Comparison of ENCODE assay signal across 8 cellular contexts in the genomic region with DNA sequence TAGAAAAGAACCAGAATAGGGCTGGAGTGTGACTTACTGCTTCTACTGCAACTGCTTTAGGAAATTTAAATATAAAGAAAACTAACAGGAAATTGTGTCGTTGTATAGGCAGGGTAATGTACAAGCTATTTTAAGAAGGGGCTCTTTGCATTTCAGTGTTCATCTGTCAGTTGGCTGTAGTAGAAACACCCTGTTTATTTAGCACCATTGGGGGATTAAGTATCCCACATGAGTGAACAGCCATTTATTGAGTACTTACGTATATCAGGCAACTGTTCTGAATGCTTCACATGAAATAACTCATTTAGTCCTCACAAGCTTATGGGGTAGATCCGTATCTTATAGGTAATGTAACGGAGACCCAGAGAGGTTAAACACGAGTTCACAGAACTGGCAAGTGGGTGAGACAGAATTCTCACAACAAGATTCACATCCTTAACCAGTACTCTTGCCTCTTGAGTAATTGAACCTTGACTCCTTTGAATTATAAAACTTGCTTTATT. TPM values are rescaled to one million over a fixed set of nuclear protein-coding genes. Genes with fewer than 3 reads are reported as not detected.
DNase-seq lines count a peak whose midpoint lies in the region; ATAC-seq lines count a peak whose summit lies in the region.

No MANE protein-coding gene starts in this region.

- H3K36me3 Mint-ChIP-seq in activated T-cell treated with anti-CD3 and anti-CD28 coated beads, Interleukin-2, amount 50 U/mL, for 24 hours (ENCODE audit: low read depth) = peaks cover 9% of the 10 kb centered on the region
- peaks cover 7% of the 10 kb centered on the region for H3K36me3 Mint-ChIP-seq in T-helper 1 cell treated with Interleukin-12 subunit alpha and Interleukin-12 subunit beta and Interleukin-4 antibody, amounts not matched to agents 30 μg/mL and 1 μg/mL, for 36 hours (ENCODE audit: low read depth)

- peaks cover 85% of the 10 kb centered on the region for H3K4me1 Mint-ChIP-seq in activated T-cell treated with anti-CD3 and anti-CD28 coated beads, Interleukin-2, amount 50 U/mL, for 24 hours (ENCODE audit: low read depth)
- peaks cover 64% of the 10 kb centered on the region for H3K4me1 Mint-ChIP-seq in T-helper 1 cell treated with Interleukin-12 subunit alpha and Interleukin-12 subunit beta and Interleukin-4 antibody, amounts not matched to agents 30 μg/mL and 1 μg/mL, for 36 hours (ENCODE audit: low read depth)
- H3K4me1 Mint-ChIP-seq in stimulated activated naive CD8-positive, alpha-beta T cell treated with anti-CD3 and anti-CD28 coated beads, Interleukin-15, amount 100 ng/mL, for 72 hours = peaks cover 74% of the 10 kb centered on the region

- no peaks in the 10 kb centered on the region for H3K27me3 Mint-ChIP-seq in activated T-cell treated with anti-CD3 and anti-CD28 coated beads, Interleukin-2, amount 50 U/mL, for 24 hours
- no peaks in the 10 kb centered on the region for H3K27me3 Mint-ChIP-seq in T-helper 1 cell treated with Interleukin-12 subunit alpha and Interleukin-12 subunit beta and Interleukin-4 antibody, amounts not matched to agents 30 μg/mL and 1 μg/mL, for 36 hours (ENCODE audit: low read depth)
- H3K27me3 Mint-ChIP-seq in stimulated activated naive CD8-positive, alpha-beta T cell treated with anti-CD3 and anti-CD28 coated beads, Interleukin-15, amount 100 ng/mL, for 72 hours = no peaks in the 10 kb centered on the region

- intact Hi-C loops in Right ventricle myocardium superior (cut with DNase I) = no loop called here

- no peaks in the 10 kb centered on the region for H3K9me3 Mint-ChIP-seq in activated T-cell treated with anti-CD3 and anti-CD28 coated beads, Interleukin-2, amount 50 U/mL, for 24 hours
- no peaks in the 10 kb centered on the region for H3K9me3 Mint-ChIP-seq in T-helper 1 cell treated with Interleukin-12 subunit alpha and Interleukin-12 subunit beta and Interleukin-4 antibody, amounts not matched to agents 30 μg/mL and 1 μg/mL, for 36 hours
- no peaks in the 10 kb centered on the region for H3K9me3 Mint-ChIP-seq in stimulated activated naive CD8-positive, alpha-beta T cell treated with anti-CD3 and anti-CD28 coated beads, Interleukin-15, amount 100 ng/mL, for 72 hours

- peak overlapping the region; percentile 95 for H3K27ac Mint-ChIP-seq in activated T-cell treated with anti-CD3 and anti-CD28 coated beads, Interleukin-2, amount 50 U/mL, for 24 hours
- peak overlapping the region; percentile 91 for H3K27ac Mint-ChIP-seq in T-helper 1 cell treated with Interleukin-12 subunit alpha and Interleukin-12 subunit beta and Interleukin-4 antibody, amounts not matched to agents 30 μg/mL and 1 μg/mL, for 36 hours
- peak overlapping the region; percentile 95 to 97 for H3K27ac Mint-ChIP-seq in stimulated activated naive CD8-positive, alpha-beta T cell treated with anti-CD3 and anti-CD28 coated beads, Interleukin-15, amount 100 ng/mL, for 72 hours

- peak overlapping the region; percentile 71 for H3K4me3 Mint-ChIP-seq in activated T-cell treated with anti-CD3 and anti-CD28 coated beads, Interleukin-2, amount 50 U/mL, for 24 hours
- peak overlapping the region; percentile 77 for H3K4me3 Mint-ChIP-seq in T-helper 1 cell treated with Interleukin-12 subunit alpha and Interleukin-12 subunit beta and Interleukin-4 antibody, amounts not matched to agents 30 μg/mL and 1 μg/mL, for 36 hours
- H3K4me3 Mint-ChIP-seq in stimulated activated naive CD8-positive, alpha-beta T cell treated with anti-CD3 and anti-CD28 coated beads, Interleukin-15, amount 100 ng/mL, for 72 hours = peak overlapping the region; percentile 60 to 80

- DNase-seq in activated T-cell treated with anti-CD3 and anti-CD28 coated beads, Interleukin-2, amount 50 U/mL, for 24 hours = no peak
- DNase-seq in activated T-cell treated with anti-CD3 and anti-CD28 coated beads, Interleukin-2, amount 50 U/mL, for 48 hours = no peak
- no peak for DNase-seq in stimulated activated naive CD8-positive, alpha-beta T cell treated with anti-CD3 and anti-CD28 coated beads, Interleukin-15, amount 100 ng/mL, for 72 hours
- DNase-seq in H4 (ENCODE audit: low spot score) = no peak
- no peak for DNase-seq in stimulated activated CD4-positive, alpha-beta T cell treated with anti-CD3 and anti-CD28 coated beads, Interleukin-4, amount 100 ng/mL, for 24 hours
- no peak for DNase-seq in Right ventricle myocardium superior

- ATAC-seq in HG02852 (IDR thresholded peaks at IDR 0.05; ENCODE audit: unreplicated experiment) (peak; percentile 51), Right ventricle myocardium superior (ENCODE audit: poor library complexity) (no peak)
- peak; percentile 84 for ATAC-seq in stimulated activated naive CD8-positive, alpha-beta T cell treated with anti-CD3 and anti-CD28 coated beads, Interleukin-15, amount 100 ng/mL, for 72 hours

RNA-seq across cellular contexts. Expression of a gene that starts 23.9 kb away (rescaled TPM):
- total RNA-seq in H4 (2014; rRNA removed; shearing (Covaris generic)) = 34.2 and 44.4 TPM in 2 replicates
- 9.7 TPM for total RNA-seq in Right ventricle myocardium superior
